In genomic region chr22:47043835-47044721, GRCh38 we compare ENCODE assay signal across 7 cellular contexts.
DNase-seq lines count a peak whose midpoint lies in the region; ATAC-seq, FAIRE-seq and TF ChIP-seq lines count a peak whose summit lies in the region.

No MANE protein-coding gene starts in this region.

- H3K79me2 ChIP-seq in endothelial cell of umbilical vein (ENCODE audit: control insufficient read depth, insufficient read depth, low read length) = no peaks in the 10 kb centered on the region

- dilution Hi-C loops in endothelial cell of umbilical vein (cut with MboI; ENCODE audit: extremely low pct_ligation_motif_present, low sequenced_read_pairs) = no loop called here

- H3K4me1 ChIP-seq in endothelial cell of umbilical vein (ENCODE audit: control insufficient read depth, extremely low read depth, insufficient read depth, low read length) = peaks cover 3% of the 10 kb centered on the region

- BruUV-seq in endothelial cell of umbilical vein (replicated peaks; lab: Mats Ljungman, UMichigan) = no TSS peak

- no peak for TF ChIP-seq CTCF in endothelial cell of umbilical vein (IDR thresholded peaks at IDR 0.05; ENCODE audit: extremely low read depth in 1 of 2, insufficient read depth in 1 of 2, low read depth in 1 of 2, low read length in 2 of 2)

- no peaks in the 10 kb centered on the region for H3K27me3 ChIP-seq in endothelial cell of umbilical vein (ENCODE audit: control insufficient read depth in 2 of 2, insufficient read depth in 2 of 2, low read length in 2 of 2)

- H3K9me3 ChIP-seq in endothelial cell of umbilical vein (replicated peaks; ENCODE audit: control insufficient read depth, insufficient read depth, low read length) = no peaks in the 10 kb centered on the region

- no peak overlapping the region for H3K4me3 ChIP-seq in endothelial cell of umbilical vein (replicated peaks in 1 of 3; ENCODE audit: insufficient read depth in 1 of 3, low read depth in 1 of 3, low read length in 3 of 3)

- no peak for TF ChIP-seq POLR2A in endothelial cell of umbilical vein (IDR thresholded peaks at IDR 0.05; ENCODE audit: low read depth, low read length)

- DNase-seq in HCEC 1CT (peak; percentile 20), NCI-H226 (peak; percentile 33), endothelial cell of umbilical vein (ENCODE audit: low read depth, low spot score) (peak; percentile 36), posterior vena cava (ENCODE audit: low spot score) (peak; percentile 76)
- no peak for DNase-seq in activated T-cell treated with anti-CD3 and anti-CD28 coated beads, Interleukin-2, amount 50 U/mL, for 1 hour

- intact Hi-C loops in endothelial cell of umbilical vein (cut with micrococcal nuclease) = no loop called here
- intact Hi-C loops in posterior vena cava (cut with DNase I) = no loop called here

- H3K9ac ChIP-seq in endothelial cell of umbilical vein (replicated peaks; ENCODE audit: extremely low read depth, insufficient read depth, low read length) = no peak overlapping the region

- POLR2A ChIA-PET in endothelial cell of umbilical vein (lab: Charles Lee) = no interaction called here

- no peak overlapping the region for H2AFZ ChIP-seq in endothelial cell of umbilical vein (ENCODE audit: low read depth, low read length)

- no peaks in the 10 kb centered on the region for H4K20me1 ChIP-seq in endothelial cell of umbilical vein (replicated peaks; ENCODE audit: control insufficient read depth, extremely low read depth, insufficient read depth, low read length)

- peak; percentile 38 for FAIRE-seq in endothelial cell of umbilical vein (lab: Jason Lieb, UNC)

- H3K9me1 ChIP-seq in endothelial cell of umbilical vein (replicated peaks; ENCODE audit: control insufficient read depth, extremely low read depth, insufficient read depth, low read length) = no peaks in the 10 kb centered on the region

- ATAC-seq in GM21717 (IDR thresholded peaks at IDR 0.05; ENCODE audit: unreplicated experiment) = no peak
- ATAC-seq in GM21723 (IDR thresholded peaks at IDR 0.05; ENCODE audit: unreplicated experiment) = no peak

- CTCF ChIA-PET in endothelial cell of umbilical vein (lab: Charles Lee) = interaction anchor here (0.7 to 1.4 kb wide), 3 partner anchors 15 to 245 kb away, joined by 3 to 5 read pairs (median 3); no protein-coding TSS in a partner anchor

- no peaks in the 10 kb centered on the region for H3K36me3 ChIP-seq in endothelial cell of umbilical vein (ENCODE audit: control insufficient read depth in 2 of 2, extremely low read depth in 1 of 2, insufficient read depth in 2 of 2, low read length in 2 of 2)

- H3K27ac ChIP-seq in endothelial cell of umbilical vein (ENCODE audit: insufficient read depth, low read depth, low read length) = no peak overlapping the region

- no peak overlapping the region for H3K4me2 ChIP-seq in endothelial cell of umbilical vein (ENCODE audit: insufficient read depth, low read length)

TF ChIP-seq in endothelial cell of umbilical vein, 7 proteins besides CTCF, POLR2A, EP300 and RAD21:
- TF ChIP-seq POLR2AphosphoS5 (IDR thresholded peaks at IDR 0.05; ENCODE audit: insufficient read depth, low read depth, low read length) = no peak
- TF ChIP-seq EZH2 (IDR thresholded peaks at IDR 0.05; ENCODE audit: borderline replicate concordance, low read depth, low read length, severe bottlenecking) = no peak
- no peak for TF ChIP-seq MYC (IDR thresholded peaks at IDR 0.05; ENCODE audit: low read depth, low read length)
